ENCODE assay signal across 6 cellular contexts in genomic region chr17:8163978-8164814, GRCh38. TPM values are rescaled to one million over a fixed set of nuclear protein-coding genes. Genes with fewer than 3 reads are reported as not detected.
DNase-seq lines count a peak whose midpoint lies in the region; ATAC-seq and TF ChIP-seq lines count a peak whose summit lies in the region.

No MANE protein-coding gene starts in this region.

- DNase-seq in HT1080 (ENCODE audit: low read depth): peak; percentile 38
- peak; percentile 88 for DNase-seq in WERI-Rb-1
- peak; percentile 81 for DNase-seq in fibroblast of villous mesenchyme (ENCODE audit: low read depth)

- no peaks in the 10 kb centered on the region for H3K9me3 ChIP-seq in WERI-Rb-1 (ENCODE audit: severe bottlenecking)

- H3K27ac ChIP-seq in WERI-Rb-1: peak overlapping the region; percentile 98
- H3K27ac ChIP-seq in skin epidermis: peak overlapping the region in 20 of 21 experiments; percentile 55 to 100 (median 99)

- no peak for TF ChIP-seq CTCF in WERI-Rb-1 (IDR thresholded peaks at IDR 0.05; ENCODE audit: low read depth, low read length)
- no peak for TF ChIP-seq CTCF in fibroblast of villous mesenchyme (IDR thresholded peaks at IDR 0.05; ENCODE audit: insufficient read depth, low read depth, low read length)

- H3K27me3 ChIP-seq in WERI-Rb-1 (ENCODE audit: insufficient read depth, low read depth, severe bottlenecking): no peaks in the 10 kb centered on the region

- ATAC-seq in HG03342 (IDR thresholded peaks at IDR 0.05; ENCODE audit: unreplicated experiment) (no peak), GM19035 (IDR thresholded peaks at IDR 0.05; ENCODE audit: unreplicated experiment) (no peak)

- peaks cover 27% of the 10 kb centered on the region for H3K36me3 ChIP-seq in WERI-Rb-1

- H3K4me3 ChIP-seq in WERI-Rb-1 (ENCODE audit: low read depth, low read length): peak overlapping the region; percentile 82
- no peak overlapping the region for H3K4me3 ChIP-seq in fibroblast of villous mesenchyme (ENCODE audit: low read depth, low read length)
- peak overlapping the region in 1 of 7 experiments; percentile 94 for H3K4me3 ChIP-seq in skin epidermis

RNA-seq across cellular contexts. Expression of gene VAMP2, which starts 1.4 kb away (rescaled TPM):
- total RNA-seq in HT1080 (2014; rRNA removed; shearing (Covaris generic)): 2.7 and 4.6 TPM in 2 replicates
- polyA plus RNA-seq in HT1080 (2015; cell fraction: cytosol; rRNA removed): 28.6 and 32.3 TPM in 2 replicates
- 42.1 and 43.6 TPM in 2 replicates for polyA plus RNA-seq in HT1080 (2015; cell fraction: nucleus; rRNA removed)
- total RNA-seq in fibroblast of villous mesenchyme: 5.6 and 6.1 TPM in 2 replicates

RNA-seq across cellular contexts. Expression of gene TMEM107, which starts 12.0 kb away (rescaled TPM):
- 12.3 and 14.5 TPM in 2 replicates for total RNA-seq in HT1080 (2014; rRNA removed; shearing (Covaris generic))
- 16.3 and 18.6 TPM in 2 replicates for polyA plus RNA-seq in HT1080 (2015; cell fraction: cytosol; rRNA removed)
- 15.3 and 16.0 TPM in 2 replicates for polyA plus RNA-seq in HT1080 (2015; cell fraction: nucleus; rRNA removed)
- total RNA-seq in fibroblast of villous mesenchyme: 15.5 and 23.7 TPM in 2 replicates

RNA-seq across cellular contexts. Expression of gene PER1, which starts 12.0 kb away (rescaled TPM):
- total RNA-seq in HT1080 (2014; rRNA removed; shearing (Covaris generic)): 3.2 and 5.2 TPM in 2 replicates
- 3.2 and 4.2 TPM in 2 replicates for polyA plus RNA-seq in HT1080 (2015; cell fraction: cytosol; rRNA removed)
- 11.2 and 19.3 TPM in 2 replicates for polyA plus RNA-seq in HT1080 (2015; cell fraction: nucleus; rRNA removed)
- total RNA-seq in fibroblast of villous mesenchyme: 5.5 and 12.5 TPM in 2 replicates

RNA-seq across cellular contexts. Expression of gene BORCS6, which starts 25.8 kb away (rescaled TPM):
- 6.5 and 9.9 TPM in 2 replicates for total RNA-seq in HT1080 (2014; rRNA removed; shearing (Covaris generic))
- 3.7 and 3.9 TPM in 2 replicates for polyA plus RNA-seq in HT1080 (2015; cell fraction: cytosol; rRNA removed)
- 2.5 and 2.8 TPM in 2 replicates for polyA plus RNA-seq in HT1080 (2015; cell fraction: nucleus; rRNA removed)
- 6.0 and 8.4 TPM in 2 replicates for total RNA-seq in fibroblast of villous mesenchyme

RNA-seq across cellular contexts. Expression of gene HES7, which starts 40.3 kb away (rescaled TPM):
- 0.43 and 1.8 TPM in 2 replicates for total RNA-seq in HT1080 (2014; rRNA removed; shearing (Covaris generic))
- 0.37 and 0.79 TPM in 2 replicates for polyA plus RNA-seq in HT1080 (2015; cell fraction: cytosol; rRNA removed)
- 1.9 and 3.0 TPM in 2 replicates for polyA plus RNA-seq in HT1080 (2015; cell fraction: nucleus; rRNA removed)
- total RNA-seq in fibroblast of villous mesenchyme: not detected in 2 replicates

Comparison
In these comparisons a context has a peak if more than half of its experiments do, and no peak if none do; other contexts are left out.
1. DNase-seq: peak in every context shown above with its lines; median percentile 88 in WERI-Rb-1; 81 in fibroblast of villous mesenchyme; 38 in HT1080.